In the genomic region with DNA sequence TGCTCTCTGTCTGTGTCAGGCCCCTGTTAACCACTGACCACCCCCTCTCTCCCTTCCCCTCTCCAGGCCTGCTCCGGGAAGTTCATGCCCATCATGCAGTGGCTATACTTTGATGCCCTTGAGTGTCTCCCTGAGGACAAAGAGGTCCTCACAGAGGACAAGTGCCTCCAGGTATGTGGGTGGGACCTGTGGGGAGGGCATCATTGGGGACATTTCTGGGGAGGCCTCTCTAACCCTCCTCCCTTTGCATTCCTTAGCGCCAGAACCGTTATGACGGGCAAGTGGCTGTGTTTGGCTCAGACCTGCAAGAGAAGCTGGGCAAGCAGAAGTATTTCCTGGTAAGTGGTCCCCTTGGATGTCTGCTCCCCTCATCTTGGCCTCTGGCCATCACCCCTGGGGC, we compare ENCODE assay signal across 25 cellular contexts.
"Had no signal": no experiment of that assay in that cellular context is flagged by ENCODE, and none has a peak within 500 bp of the region (broad histone marks: within the 10 kb centered on the region; RNA-seq: fewer than 3 reads in every experiment).

No MANE protein-coding gene starts in this region.

- H3K27ac ChIP-seq: adrenal gland, body of pancreas, breast epithelium, KMS-11, WERI-Rb-1 had no signal

- H3K9ac ChIP-seq: KMS-11 had no signal

- DNase-seq: activated CD4-positive, alpha-beta T cell treated with anti-CD3 and anti-CD28 coated beads for 1 hour; activated CD4-positive, alpha-beta T cell treated with anti-CD3 and anti-CD28 coated beads for 48 hours; activated CD4-positive, CD25-positive, alpha-beta regulatory T cell; activated CD8-positive, alpha-beta T cell treated with anti-CD3 and anti-CD28 coated beads for 36 hours; activated effector memory CD4-positive, alpha-beta T cell treated with anti-CD3 and anti-CD28 coated beads, Interleukin-2, amount 50 U/mL, for 16 hours; activated naive CD4-positive, alpha-beta T cell; activated T-cell treated with anti-CD3 and anti-CD28 coated beads, Interleukin-2, amount 50 U/mL, for 1 hour; activated T-cell treated with anti-CD3 and anti-CD28 coated beads, Interleukin-2, amount 50 U/mL, for 72 hours; adrenal gland; body of pancreas; caudate nucleus; MM.1S; MV-4-11; NCI-H1092; NCI-H1436 treated with DMSO at 0.1 percent for 48 hours; NCI-H1694 treated with DMSO at 0.1 percent for 48 hours; NCI-H2029; NCI-H345; NCI-H524 treated with DMSO at 0.1 percent for 48 hours; T1000; WERI-Rb-1 had no signal

- H3K4me2 ChIP-seq: KMS-11 had no signal

- H3K9me3 ChIP-seq: adrenal gland, body of pancreas, breast epithelium had no signal

- ATAC-seq: activated CD8-positive, alpha-beta T cell treated with anti-CD3 and anti-CD28 coated beads for 36 hours; activated naive CD4-positive, alpha-beta T cell treated with anti-CD3 and anti-CD28 coated beads, Interleukin-2, amount 50 U/mL, for 72 hours; activated T-cell treated with anti-CD3 and anti-CD28 coated beads, Interleukin-2, amount 50 U/mL, for 72 hours; activated T-helper 17 cell treated with anti-CD3 and anti-CD28 coated beads, Interleukin-2, amount 50 U/mL, for 72 hours; body of pancreas had no signal

- H3K4me3 ChIP-seq: adrenal gland, body of pancreas, breast epithelium had no signal

- H3K4me1 ChIP-seq: breast epithelium had no signal

- H3K27me3 ChIP-seq: adrenal gland, body of pancreas, breast epithelium had no signal
